8 cellular contexts compared by ENCODE assay signal in genomic region chr2:174603280-174603679, GRCh38. TPM values are rescaled to one million over a fixed set of nuclear protein-coding genes. Genes with fewer than 3 reads are reported as not detected.
DNase-seq lines count a peak whose midpoint lies in the region; ATAC-seq, FAIRE-seq and TF ChIP-seq lines count a peak whose summit lies in the region.

No MANE protein-coding gene starts in this region.

- no peak for ATAC-seq in stimulated activated memory B cell treated with anti-CD40 and anti-IgM and Interleukin-4, amounts not matched to agents 10 μg/mL and 1 μg/mL and 100 μg/mL, for 72 hours

- peaks cover 79% of the 10 kb centered on the region for H3K4me1 Mint-ChIP-seq in activated T-helper 2 cell treated with anti-CD3 and anti-CD28 coated beads, Interferon-gamma antibody, Interleukin-2, Interleukin-4, amounts not matched to agents 10 μg/mL and 5 μg/mL and 100 μg/mL, durations not matched to agents 14 hours and 24 hours and 36 hours (ENCODE audit: low read depth)
- H3K4me1 Mint-ChIP-seq in stimulated activated memory B cell treated with anti-CD40 and anti-IgM and Interleukin-4, amounts not matched to agents 10 μg/mL and 1 μg/mL and 100 μg/mL, for 72 hours = peaks cover 90% of the 10 kb centered on the region

- intact Hi-C loops in activated T-helper 2 cell treated with anti-CD3 and anti-CD28 coated beads, Interferon-gamma antibody, Interleukin-2, Interleukin-4, amounts not matched to agents 10 μg/mL and 5 μg/mL and 100 μg/mL, durations not matched to agents 14 hours and 24 hours and 36 hours (cut with micrococcal nuclease) = no loop called here
- intact Hi-C loops in posterior cingulate gyrus (cut with DNase I) = no loop called here

- peaks cover 72% of the 10 kb centered on the region for H3K36me3 Mint-ChIP-seq in activated T-helper 2 cell treated with anti-CD3 and anti-CD28 coated beads, Interferon-gamma antibody, Interleukin-2, Interleukin-4, amounts not matched to agents 10 μg/mL and 5 μg/mL and 100 μg/mL, durations not matched to agents 14 hours and 24 hours and 36 hours (ENCODE audit: low read depth)
- peaks cover 12% of the 10 kb centered on the region for H3K36me3 Mint-ChIP-seq in stimulated activated memory B cell treated with anti-CD40 and anti-IgM and Interleukin-4, amounts not matched to agents 10 μg/mL and 1 μg/mL and 100 μg/mL, for 72 hours

- DNase-seq in GF-D8 (lab: John Stamatoyannopoulos, UW) = peak; percentile 6
- peak; percentile 37 for DNase-seq in HEK293T (ENCODE audit: extremely low spot score)
- peak; percentile 35 for DNase-seq in NCI-H774 (lab: John Stamatoyannopoulos, UW)
- DNase-seq in activated T-helper 2 cell treated with anti-CD3 and anti-CD28 coated beads, Interferon-gamma antibody, Interleukin-2, Interleukin-4, amounts not matched to agents 10 μg/mL and 5 μg/mL and 100 μg/mL, durations not matched to agents 14 hours and 24 hours and 36 hours (ENCODE audit: low spot score) = no peak
- DNase-seq in frontal cortex (ENCODE audit: low spot score in 2 of 2) = peak; percentile 22 to 34
- DNase-seq in posterior cingulate gyrus = peak in 6 of 10 donors; percentile 33 to 90 (median 46)
- no peak for DNase-seq in OCI-M2 (lab: John Stamatoyannopoulos, UW; ENCODE audit: unreplicated experiment)

- H3K27me3 Mint-ChIP-seq in activated T-helper 2 cell treated with anti-CD3 and anti-CD28 coated beads, Interferon-gamma antibody, Interleukin-2, Interleukin-4, amounts not matched to agents 10 μg/mL and 5 μg/mL and 100 μg/mL, durations not matched to agents 14 hours and 24 hours and 36 hours (ENCODE audit: low read depth) = no peaks in the 10 kb centered on the region
- H3K27me3 Mint-ChIP-seq in stimulated activated memory B cell treated with anti-CD40 and anti-IgM and Interleukin-4, amounts not matched to agents 10 μg/mL and 1 μg/mL and 100 μg/mL, for 72 hours = no peaks in the 10 kb centered on the region

- CTCF ChIA-PET in HEK293T (lab: Yijun Ruan, JAX) = interaction anchor here (0.7 to 1.8 kb wide), 3 partner anchors 28 to 140 kb away, joined by 3 to 5 read pairs (median 4); no protein-coding TSS in a partner anchor

- H3K9me3 Mint-ChIP-seq in activated T-helper 2 cell treated with anti-CD3 and anti-CD28 coated beads, Interferon-gamma antibody, Interleukin-2, Interleukin-4, amounts not matched to agents 10 μg/mL and 5 μg/mL and 100 μg/mL, durations not matched to agents 14 hours and 24 hours and 36 hours = peaks cover 3% of the 10 kb centered on the region
- H3K9me3 Mint-ChIP-seq in stimulated activated memory B cell treated with anti-CD40 and anti-IgM and Interleukin-4, amounts not matched to agents 10 μg/mL and 1 μg/mL and 100 μg/mL, for 72 hours = no peaks in the 10 kb centered on the region

- POLR2A ChIA-PET in HEK293T (lab: Yijun Ruan, JAX) = no interaction called here

- FAIRE-seq in frontal cortex (lab: Jason Lieb, UNC) = peak; percentile 56

- H3K4me3 Mint-ChIP-seq in activated T-helper 2 cell treated with anti-CD3 and anti-CD28 coated beads, Interferon-gamma antibody, Interleukin-2, Interleukin-4, amounts not matched to agents 10 μg/mL and 5 μg/mL and 100 μg/mL, durations not matched to agents 14 hours and 24 hours and 36 hours (ENCODE audit: low read depth) = no peak overlapping the region
- no peak overlapping the region for H3K4me3 Mint-ChIP-seq in stimulated activated memory B cell treated with anti-CD40 and anti-IgM and Interleukin-4, amounts not matched to agents 10 μg/mL and 1 μg/mL and 100 μg/mL, for 72 hours

- H3K27ac Mint-ChIP-seq in activated T-helper 2 cell treated with anti-CD3 and anti-CD28 coated beads, Interferon-gamma antibody, Interleukin-2, Interleukin-4, amounts not matched to agents 10 μg/mL and 5 μg/mL and 100 μg/mL, durations not matched to agents 14 hours and 24 hours and 36 hours = peak overlapping the region; percentile 76
- no peak overlapping the region for H3K27ac Mint-ChIP-seq in stimulated activated memory B cell treated with anti-CD40 and anti-IgM and Interleukin-4, amounts not matched to agents 10 μg/mL and 1 μg/mL and 100 μg/mL, for 72 hours

TF ChIP-seq in HEK293T, 16 proteins besides CTCF, POLR2A, EP300 and RAD21:
- TF ChIP-seq FOXK2 (IDR thresholded peaks at IDR 0.05) = no peak
- TF ChIP-seq PKNOX1 (IDR thresholded peaks at IDR 0.05) = no peak
- TF ChIP-seq LEF1 (IDR thresholded peaks at IDR 0.05; ENCODE audit: borderline replicate concordance) = no peak
- no peak for TF ChIP-seq ARNT (IDR thresholded peaks at IDR 0.05)
- TF ChIP-seq SP1 (IDR thresholded peaks at IDR 0.05) = no peak
- TF ChIP-seq ELF4 (IDR thresholded peaks at IDR 0.05) = no peak
- no peak for TF ChIP-seq TARDBP (IDR thresholded peaks at IDR 0.05)
- no peak for TF ChIP-seq L3MBTL2 (conservative IDR thresholded peaks at IDR 0.05)
- TF ChIP-seq SUZ12 (IDR thresholded peaks at IDR 0.05) = no peak
- TF ChIP-seq FOXA1 (IDR thresholded peaks at IDR 0.05) = no peak
- no peak for TF ChIP-seq ZNF384 (IDR thresholded peaks at IDR 0.05)

RNA-seq across cellular contexts. Expression of gene WIPF1, which starts 5.7 kb away (rescaled TPM):
- 281 and 287 TPM in 2 replicates for total RNA-seq in activated T-helper 2 cell treated with anti-CD3 and anti-CD28 coated beads, Interferon-gamma antibody, Interleukin-2, Interleukin-4, amounts not matched to agents 10 μg/mL and 5 μg/mL and 100 μg/mL, durations not matched to agents 14 hours and 24 hours and 36 hours
- 1.2 TPM for total RNA-seq in frontal cortex

Comparison
In these comparisons a context has a peak if more than half of its experiments do, and no peak if none do; other contexts are left out.
1. DNase-seq: peak in GF-D8 (single experiment), HEK293T (single experiment), NCI-H774 (single experiment), frontal cortex (2 of 2) and posterior cingulate gyrus (6 of 10); none in activated T-helper 2 cell treated with anti-CD3 and anti-CD28 coated beads, Interferon-gamma antibody, Interleukin-2, Interleukin-4, amounts not matched to agents 10 μg/mL and 5 μg/mL and 100 μg/mL, durations not matched to agents 14 hours and 24 hours and 36 hours (single experiment) and OCI-M2 (single experiment).
2. RNA of gene WIPF1, which starts 5.7 kb away (total RNA-seq): 281 to 287 TPM in activated T-helper 2 cell treated with anti-CD3 and anti-CD28 coated beads, Interferon-gamma antibody, Interleukin-2, Interleukin-4, amounts not matched to agents 10 μg/mL and 5 μg/mL and 100 μg/mL, durations not matched to agents 14 hours and 24 hours and 36 hours; 1.2 TPM in frontal cortex (single experiment); every median in the first group is over 100 times any median in the second.